ENCODE assay signal across 8 cellular contexts in genomic region chr10:21495686-21496284, GRCh38. TPM values are rescaled to one million over a fixed set of nuclear protein-coding genes. Genes with fewer than 3 reads are reported as not detected.
DNase-seq lines count a peak whose midpoint lies in the region; FAIRE-seq and TF ChIP-seq lines count a peak whose summit lies in the region.

No MANE protein-coding gene starts in this region.

- H3K4me1 ChIP-seq in right atrium auricular region (peaks cover 0 to 35% of the 10 kb centered on the region in 2 donors), uterus (peaks cover 0 to 8% of the 10 kb centered on the region in 2 donors)

- H3K27me3 ChIP-seq in right atrium auricular region: no peaks in the 10 kb centered on the region
- H3K27me3 ChIP-seq in uterus: no peaks in the 10 kb centered on the region

- H3K27ac ChIP-seq in right atrium auricular region (peak overlapping the region; percentile 78 to 84), uterus (peak overlapping the region; percentile 16 to 72)

- TF ChIP-seq POLR2A in H54 (IDR thresholded peaks at IDR 0.05; ENCODE audit: low read depth, low read length) (peak; percentile 51), uterus (IDR thresholded peaks at IDR 0.05) (no peak)

- TF ChIP-seq CTCF in GM12864 (IDR thresholded peaks at IDR 0.05; ENCODE audit: low read depth, low read length, missing control alignments): peak; percentile 88
- peak; percentile 98 to 100 for TF ChIP-seq CTCF in right atrium auricular region (IDR thresholded peaks at IDR 0.05)
- TF ChIP-seq CTCF in uterus (IDR thresholded peaks at IDR 0.05): peak; percentile 89 to 99 (median 96)

- DNase-seq in GM12864 (ENCODE audit: low read depth) (peak; percentile 38), H54 (ENCODE audit: insufficient read length, low spot score) (peak; percentile 92), LoVo (ENCODE audit: low spot score) (peak; percentile 83), T follicular helper cell (ENCODE audit: low read depth) (peak; percentile 73), amygdala (lab: John Stamatoyannopoulos, UW) (peak in 54 of 56 donors; percentile 17 to 92 (median 74)), right atrium auricular region (ENCODE audit: low spot score) (peak; percentile 84), pulmonary artery endothelial cell (ENCODE audit: low read depth, low spot score) (peak; percentile 58), uterus (peak; percentile 71 to 84)

- no peaks in the 10 kb centered on the region for H3K36me3 ChIP-seq in right atrium auricular region
- H3K36me3 ChIP-seq in uterus: no peaks in the 10 kb centered on the region

- H3K9me3 ChIP-seq in right atrium auricular region: no peaks in the 10 kb centered on the region
- no peaks in the 10 kb centered on the region for H3K9me3 ChIP-seq in uterus

- intact Hi-C loops in uterus (cut with DNase I; ENCODE audit: low total_unique reads): loop anchor here (10.0 kb wide), 1 partner anchor 829 kb away; the partner anchor contains the start of gene BMI1

- FAIRE-seq in H54 (lab: Jason Lieb, UNC): peak; percentile 87

- H3K4me3 ChIP-seq in GM12864 (ENCODE audit: low read depth, low read length): peak overlapping the region; percentile 74
- H3K4me3 ChIP-seq in right atrium auricular region: peak overlapping the region; percentile 56 to 87
- H3K4me3 ChIP-seq in uterus: peak overlapping the region; percentile 46 to 68

RNA-seq across cellular contexts. Expression of gene SKIDA1, which starts 29.7 kb away (rescaled TPM):
- total RNA-seq in right atrium auricular region: 1 to 10 TPM; 2.1 to 2.6 TPM
- total RNA-seq in pulmonary artery endothelial cell: 0.33 and 0.46 TPM in 2 replicates
- 1 to 10 TPM in 2 of 4 donors, under 1 TPM in 1, not detected in 1; 0.26 to 4.9 (median 1.6) TPM for total RNA-seq in uterus

RNA-seq across cellular contexts. Expression of gene MLLT10, which starts 38.2 kb away (rescaled TPM):
- total RNA-seq in right atrium auricular region (10 to 100 TPM; 18.8 to 27.2 TPM), pulmonary artery endothelial cell (36.9 and 47.3 TPM in 2 replicates), uterus (10 to 100 TPM; 34.1 to 71.2 (median 59.8) TPM)

Comparison
In these comparisons a context has a peak if more than half of its experiments do, and no peak if none do; other contexts are left out.
1. Peak in every context shown above with its lines: DNase-seq, H3K4me3 ChIP-seq and H3K27ac ChIP-seq.
2. DNase-seq: peak in every context shown above with its lines; median percentile 92 in H54; 84 in right atrium auricular region; 83 in LoVo; 78 in uterus; 74 in amygdala; 73 in T follicular helper cell; 58 in pulmonary artery endothelial cell; 38 in GM12864.